ENCODE assay signal across 8 cellular contexts in the genomic region with DNA sequence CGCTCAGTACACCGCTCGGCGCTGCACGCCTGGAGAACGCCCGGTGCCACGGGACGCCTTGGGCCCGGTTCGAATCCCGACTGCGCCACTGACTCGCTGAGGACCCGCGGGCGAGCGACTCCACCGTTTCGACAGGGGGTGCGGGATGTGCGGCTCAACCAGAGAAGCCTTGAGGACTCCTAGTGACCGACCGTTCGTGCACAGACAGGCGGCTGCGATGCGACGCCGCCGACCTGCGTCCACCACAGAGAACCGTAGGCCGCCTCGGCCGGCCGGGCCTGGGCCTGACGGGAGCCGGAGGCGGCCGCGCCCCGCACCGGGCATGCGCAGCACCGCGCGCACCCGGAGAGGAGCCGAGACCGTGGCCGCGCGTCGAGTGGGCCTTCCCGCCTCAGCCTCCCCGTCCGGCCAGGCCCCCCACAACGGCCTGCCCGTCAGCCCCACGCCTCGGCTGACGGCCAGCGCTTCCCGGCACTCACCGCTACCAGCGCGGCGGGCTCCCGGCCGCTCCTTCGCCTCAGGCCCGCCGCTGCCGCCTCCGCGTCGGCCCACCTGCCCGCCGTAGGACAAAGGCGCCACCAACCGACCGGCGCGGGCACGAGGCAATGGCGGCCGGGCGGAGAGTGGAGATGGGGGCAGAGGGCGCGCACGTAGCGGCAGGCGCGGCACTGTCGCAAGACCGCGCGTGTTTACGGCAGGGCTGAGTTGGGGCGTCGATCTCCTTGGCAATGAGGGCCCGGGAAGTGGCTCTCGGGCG. TPM values are rescaled to one million over a fixed set of nuclear protein-coding genes. Genes with fewer than 3 reads are reported as not detected.
DNase-seq lines count a peak whose midpoint lies in the region; ATAC-seq and TF ChIP-seq lines count a peak whose summit lies in the region.

Gene NCOA5, minus strand, starts transcription at position 625 of the 757 bp plus-strand sequence. CDS start 10,538 bp downstream, outside the sequence.

- peak; percentile 89 for TF ChIP-seq POLR2A in erythroblast (IDR thresholded peaks at IDR 0.05; ENCODE audit: low read length)

- no TSS peak for BruUV-seq in PC-3 (replicated peaks; lab: Mats Ljungman, UMichigan)

- peaks cover 47% of the 10 kb centered on the region for H4K20me1 ChIP-seq in PC-3 (ENCODE audit: low read length)

- no peaks in the 10 kb centered on the region for H3K36me3 ChIP-seq in PC-3 (ENCODE audit: low read depth, low read length)
- no peaks in the 10 kb centered on the region for H3K36me3 ChIP-seq in mucosa of stomach (ENCODE audit: control insufficient read depth, insufficient read depth, low read length)

- H3K79me2 ChIP-seq in PC-3 (ENCODE audit: low read length) = peaks cover 50% of the 10 kb centered on the region

- peak within 1 kb of the TSS; percentile 77 for H3K27ac ChIP-seq in PC-3 (ENCODE audit: low read length)

- POLR2A ChIA-PET in PC-3 (lab: Charles Lee; ENCODE audit: unreplicated experiment) = no interaction called here

- DNase-seq in DMS153 treated with DMSO at 0.1 percent for 48 hours (lab: John Stamatoyannopoulos, UW; ENCODE audit: unreplicated experiment) (peak; percentile 93), PC-3 (peak; percentile 98), erythroblast (lab: John Stamatoyannopoulos, UW) (peak; percentile 97 to 98)
- DNase-seq in Jurkat, Clone E6-1 (ENCODE audit: low read depth, low spot score) = peak; percentile 93
- peak; percentile 93 for DNase-seq in activated T-cell treated with anti-CD3 and anti-CD28 coated beads, Interleukin-2, amount 50 U/mL, for 1 hour
- peak; percentile 84 to 86 for DNase-seq in stimulated activated CD8-positive, alpha-beta memory T cell treated with anti-CD3 and anti-CD28 coated beads, Interleukin-7, amount 100 ng/mL, for 1 hour (ENCODE audit: low read depth in 2 of 2)

- H3K9ac ChIP-seq in PC-3 (ENCODE audit: low read length) (peak within 1 kb of the TSS; percentile 96), mucosa of stomach (ENCODE audit: low read length) (peak within 1 kb of the TSS; percentile 88)

- peak within 1 kb of the TSS; percentile 83 for H3K4me3 ChIP-seq in Jurkat, Clone E6-1 (ENCODE audit: low read length)
- peak within 1 kb of the TSS; percentile 76 for H3K4me3 ChIP-seq in PC-3 (ENCODE audit: low read length)
- H3K4me3 ChIP-seq in mucosa of stomach (ENCODE audit: low read length) = peak within 1 kb of the TSS; percentile 75

- H2AFZ ChIP-seq in PC-3 (ENCODE audit: low read length) = peak within 1 kb of the TSS; percentile 55

- CTCF ChIA-PET in PC-3 (lab: Charles Lee) = no interaction called here

- no peaks in the 10 kb centered on the region for H3K27me3 ChIP-seq in PC-3 (ENCODE audit: low read length)
- no peaks in the 10 kb centered on the region for H3K27me3 ChIP-seq in mucosa of stomach (ENCODE audit: control insufficient read depth, insufficient read depth, low read length)

- H3K4me1 ChIP-seq in PC-3 (ENCODE audit: insufficient read depth, low read length) = peaks cover 38% of the 10 kb centered on the region
- peaks cover 26% of the 10 kb centered on the region for H3K4me1 ChIP-seq in mucosa of stomach (ENCODE audit: control insufficient read depth, insufficient read depth, low read length)

- H3K9me3 ChIP-seq in PC-3 (ENCODE audit: low read length) (no peaks in the 10 kb centered on the region), mucosa of stomach (ENCODE audit: control insufficient read depth, low read length) (no peaks in the 10 kb centered on the region)

- no peaks in the 10 kb centered on the region for H3K9me2 ChIP-seq in PC-3 (replicated peaks; ENCODE audit: low read length)

- H3F3A ChIP-seq in PC-3 (ENCODE audit: low read length, unreplicated experiment) = no peaks in the 10 kb centered on the region

- peak within 1 kb of the TSS; percentile 80 for H3K4me2 ChIP-seq in PC-3 (ENCODE audit: low read length)

- ATAC-seq in GM21619 (IDR thresholded peaks at IDR 0.05; ENCODE audit: unreplicated experiment) = peak; percentile 80
- ATAC-seq in PC-3 = peak; percentile 85

- peak; percentile 31 for TF ChIP-seq CTCF in PC-3 (conservative IDR thresholded peaks at IDR 0.05; ENCODE audit: low read depth, low read length)

- intact Hi-C loops in PC-3 (cut with micrococcal nuclease) = no loop called here

RNA-seq across cellular contexts. Expression of gene NCOA5, which starts in this region (rescaled TPM):
- 26.9 TPM for polyA plus RNA-seq in Jurkat, Clone E6-1 (2012; ENCODE audit: insufficient read depth, insufficient read length)
- total RNA-seq in PC-3 (2014; rRNA removed) = 26.9 and 32.1 TPM in 2 replicates

Comparison
In these comparisons a context has a peak if more than half of its experiments do, and no peak if none do; other contexts are left out.
1. Peak in every context shown above with its lines: DNase-seq, ATAC-seq, H3K4me3 ChIP-seq and H3K27ac ChIP-seq.